Comparison of ENCODE assay signal across 1 cellular context in genomic region chr1:36390411-36390810, GRCh38.
TF ChIP-seq lines count a peak whose summit lies in the region.

No MANE protein-coding gene starts in this region.

TF ChIP-seq in GM12878, 131 proteins besides CTCF, POLR2A, EP300 and RAD21:
- TF ChIP-seq SPI1 (IDR thresholded peaks at IDR 0.05; ENCODE audit: borderline replicate concordance, insufficient read depth, low read depth, low read length): peak; percentile 74
- no peak for TF ChIP-seq HCFC1 (IDR thresholded peaks at IDR 0.05; ENCODE audit: low read length)
- TF ChIP-seq, protein P1, sequence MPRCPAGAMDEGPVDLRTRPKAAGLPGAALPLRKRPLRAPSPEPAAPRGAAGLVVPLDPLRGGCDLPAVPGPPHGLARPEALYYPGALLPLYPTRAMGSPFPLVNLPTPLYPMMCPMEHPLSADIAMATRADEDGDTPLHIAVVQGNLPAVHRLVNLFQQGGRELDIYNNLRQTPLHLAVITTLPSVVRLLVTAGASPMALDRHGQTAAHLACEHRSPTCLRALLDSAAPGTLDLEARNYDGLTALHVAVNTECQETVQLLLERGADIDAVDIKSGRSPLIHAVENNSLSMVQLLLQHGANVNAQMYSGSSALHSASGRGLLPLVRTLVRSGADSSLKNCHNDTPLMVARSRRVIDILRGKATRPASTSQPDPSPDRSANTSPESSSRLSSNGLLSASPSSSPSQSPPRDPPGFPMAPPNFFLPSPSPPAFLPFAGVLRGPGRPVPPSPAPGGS (IDR thresholded peaks at IDR 0.05; ENCODE audit: borderline replicate concordance, insufficient read depth, low read depth, low read length, poor library complexity, severe bottlenecking): no peak
- no peak for TF ChIP-seq BCL11A (IDR thresholded peaks at IDR 0.05; ENCODE audit: low read depth, low read length)
